ENCODE assay signal across 14 cellular contexts in genomic region chr11:72762641-72763304, GRCh38. TPM values are rescaled to one million over a fixed set of nuclear protein-coding genes. Genes with fewer than 3 reads are reported as not detected.
DNase-seq lines count a peak whose midpoint lies in the region; ATAC-seq and TF ChIP-seq lines count a peak whose summit lies in the region.
"Had no signal": no experiment of that assay in that cellular context is flagged by ENCODE, and none has a peak within 500 bp of the region (broad histone marks: within the 10 kb centered on the region; RNA-seq: fewer than 3 reads in every experiment).

No MANE protein-coding gene starts in this region.

- ATAC-seq in GM18870 (IDR thresholded peaks at IDR 0.05; ENCODE audit: unreplicated experiment) (peak; percentile 71), HG03354 (IDR thresholded peaks at IDR 0.05; ENCODE audit: poor library complexity, severe bottlenecking, unreplicated experiment) (peak; percentile 50)
- ATAC-seq: sciatic nerve had no signal

- peak; percentile 67 for DNase-seq in GM10248 (ENCODE audit: extremely low spot score)
- DNase-seq in immature natural killer cell, result peak in 1 of 3 donors; percentile 46
- no peak for DNase-seq in Calu3
- no peak for DNase-seq in activated effector memory CD4-positive, alpha-beta T cell treated with anti-CD3 and anti-CD28 coated beads, Interleukin-2, amount 50 U/mL, for 16 hours
- DNase-seq in brain microvascular endothelial cell, result no peak
- DNase-seq: activated CD4-positive, CD25-positive, alpha-beta regulatory T cell treated with anti-CD3 and anti-CD28 coated beads, Interleukin-2, amount 50 U/mL, for 72 hours; activated naive CD8-positive, alpha-beta T cell treated with anti-CD3 and anti-CD28 coated beads, Interleukin-2, amount 10 ng/mL, durations not matched to agents 7 days and 5 days; erythroblast; GF-D8; OCI-M1 had no signal

- POLR2A ChIA-PET in GM10248 (lab: Yijun Ruan, JAX), result no interaction called here

- intact Hi-C loops in Calu3 (cut with micrococcal nuclease; ENCODE audit: unreplicated experiment), result no loop called here

- H3K27ac Mint-ChIP-seq in immature natural killer cell (peak overlapping the region in 4 of 6 donors; percentile 2 to 90 (median 78)), Calu3 (ENCODE audit: unreplicated experiment) (no peak overlapping the region)
- H3K27ac Mint-ChIP-seq: activated naive CD8-positive, alpha-beta T cell treated with anti-CD3 and anti-CD28 coated beads, Interleukin-2, amount 10 ng/mL, durations not matched to agents 7 days and 5 days had no signal

- in situ Hi-C loops in brain microvascular endothelial cell (cut with HindIII; ENCODE audit: low pct_ligation_motif_present, low sequenced_read_pairs), result no loop called here

- CTCF ChIA-PET in GM10248 (lab: Yijun Ruan, JAX) (interaction anchor here (1.1 to 2.1 kb wide), 3 partner anchors 10 to 60 kb away, joined by 3 to 4 read pairs (median 4); no protein-coding TSS in a partner anchor), Calu3 (lab: Charles Lee) (no interaction called here)

- no peaks in the 10 kb centered on the region for H3K27me3 ChIP-seq in brain microvascular endothelial cell (replicated peaks)

- H3K36me3 Mint-ChIP-seq in immature natural killer cell, result no peaks in the 10 kb centered on the region
- H3K36me3 Mint-ChIP-seq in Calu3 (ENCODE audit: insufficient read depth, unreplicated experiment), result peaks cover 4% of the 10 kb centered on the region
- H3K36me3 Mint-ChIP-seq: activated naive CD8-positive, alpha-beta T cell treated with anti-CD3 and anti-CD28 coated beads, Interleukin-2, amount 10 ng/mL, durations not matched to agents 7 days and 5 days had no signal

- H3K36me3 ChIP-seq in brain microvascular endothelial cell (replicated peaks), result no peaks in the 10 kb centered on the region

- H3K27me3 Mint-ChIP-seq in immature natural killer cell (ENCODE audit: low read depth in 3 of 3) (peaks cover 0 to 2% (median 1%) of the 10 kb centered on the region in 3 donors), Calu3 (ENCODE audit: unreplicated experiment) (no peaks in the 10 kb centered on the region)
- H3K27me3 Mint-ChIP-seq: CD4-positive, alpha-beta memory T cell had no signal

- H3K27ac ChIP-seq in brain microvascular endothelial cell, result no peak overlapping the region

- H3K4me3 Mint-ChIP-seq in immature natural killer cell, result peak overlapping the region in 2 of 5 donors; percentile 48 to 53
- H3K4me3 Mint-ChIP-seq in Calu3 (ENCODE audit: low read depth, unreplicated experiment), result no peak overlapping the region
- H3K4me3 Mint-ChIP-seq: activated naive CD8-positive, alpha-beta T cell treated with anti-CD3 and anti-CD28 coated beads, Interleukin-2, amount 10 ng/mL, durations not matched to agents 7 days and 5 days had no signal

- BruUV-seq in Calu3 (replicated peaks; lab: Mats Ljungman, UMichigan), result no TSS peak

- no peak for TF ChIP-seq CTCF in GM10248 (IDR thresholded peaks at IDR 0.05; ENCODE audit: control extremely low read depth, extremely low read depth, low read depth, missing control alignments)
- no peak for TF ChIP-seq CTCF in Calu3 (IDR thresholded peaks at IDR 0.05; ENCODE audit: unreplicated experiment)
- TF ChIP-seq CTCF in brain microvascular endothelial cell (IDR thresholded peaks at IDR 0.05; ENCODE audit: low read depth, low read length, missing control alignments), result no peak

- H3K4me1 Mint-ChIP-seq in immature natural killer cell, result peaks cover 14 to 33% of the 10 kb centered on the region in 2 donors
- peaks cover 8% of the 10 kb centered on the region for H3K4me1 Mint-ChIP-seq in Calu3 (ENCODE audit: low read depth, unreplicated experiment)

- no peaks in the 10 kb centered on the region for H3K9me3 Mint-ChIP-seq in immature natural killer cell
- H3K9me3 Mint-ChIP-seq in Calu3 (ENCODE audit: low read depth, unreplicated experiment), result no peaks in the 10 kb centered on the region
- H3K9me3 Mint-ChIP-seq: activated naive CD8-positive, alpha-beta T cell treated with anti-CD3 and anti-CD28 coated beads, Interleukin-2, amount 10 ng/mL, durations not matched to agents 7 days and 5 days; CD4-positive, alpha-beta memory T cell had no signal

- H3K4me3 ChIP-seq in brain microvascular endothelial cell (ENCODE audit: low read depth, low read length), result no peak overlapping the region

RNA-seq across cellular contexts. Expression of gene ARAP1, which starts 10.6 kb away (rescaled TPM):
- polyA plus RNA-seq in immature natural killer cell, result 10 to 100 TPM in 2 of 3 donors, 1 to 10 TPM in 1; 4.7 to 34.6 (median 16.4) TPM
- 53.0 and 61.3 TPM in 2 replicates for total RNA-seq in Calu3 (2022)

RNA-seq across cellular contexts. Expression of gene STARD10, which starts 31.1 kb away (rescaled TPM):
- 10 to 100 TPM; 26.3 to 50.1 (median 35.6) TPM for polyA plus RNA-seq in immature natural killer cell
- total RNA-seq in Calu3 (2022), result 55.1 and 68.9 TPM in 2 replicates

RNA-seq across cellular contexts. Expression of gene ATG16L2, which starts 51.4 kb away (rescaled TPM):
- polyA plus RNA-seq in immature natural killer cell, result 10 to 100 TPM; 11.4 to 24.6 (median 18.7) TPM
- total RNA-seq in Calu3 (2022), result 28.7 and 29.1 TPM in 2 replicates
